ENCODE assay signal across 10 cellular contexts in the genomic region with DNA sequence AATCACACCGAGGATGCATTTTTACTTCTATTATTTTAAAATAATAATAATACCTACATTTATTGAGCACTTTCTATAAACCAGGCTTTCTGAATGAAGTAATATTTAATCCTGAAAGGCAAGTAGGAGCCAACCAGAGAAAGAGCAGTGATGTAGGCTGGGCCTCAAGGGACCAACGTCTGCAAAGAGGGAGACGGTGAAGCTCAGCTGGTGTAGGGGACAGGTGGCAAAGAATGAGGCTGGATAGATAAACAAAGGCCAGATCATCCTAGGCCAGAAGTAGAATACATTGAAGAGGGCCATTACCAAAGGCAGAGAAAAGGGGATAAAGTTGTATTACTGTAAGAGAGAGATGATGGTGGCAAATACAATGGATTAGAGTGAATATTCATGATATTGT. TPM values are rescaled to one million over a fixed set of nuclear protein-coding genes. Genes with fewer than 3 reads are reported as not detected.
DNase-seq lines count a peak whose midpoint lies in the region; ATAC-seq and TF ChIP-seq lines count a peak whose summit lies in the region.
"Had no signal": no experiment of that assay in that cellular context is flagged by ENCODE, and none has a peak within 500 bp of the region (broad histone marks: within the 10 kb centered on the region; RNA-seq: fewer than 3 reads in every experiment).

No MANE protein-coding gene starts in this region.

- TF ChIP-seq CTCF in left lung (IDR thresholded peaks at IDR 0.05) = no peak

- H3K36me3 ChIP-seq in left lung (no peaks in the 10 kb centered on the region), thymus (ENCODE audit: control insufficient read depth, insufficient read depth) (peaks cover 3% of the 10 kb centered on the region)

- H3K4me3 ChIP-seq in left lung (peak overlapping the region; percentile 71 to 75), thymus (ENCODE audit: low read length) (peak overlapping the region; percentile 98)

- no peak for ATAC-seq in activated T-cell treated with anti-CD3 and anti-CD28 coated beads, Interleukin-2, amount 50 U/mL, for 72 hours (replicated peaks in 1 of 2)
- ATAC-seq in activated CD8-positive, alpha-beta T cell treated with anti-CD3 and anti-CD28 coated beads, Interleukin-2, amount 10 ng/mL, durations not matched to agents 7 days and 5 days = no peak
- ATAC-seq in left lung (no peak), HG02610 (IDR thresholded peaks at IDR 0.05; ENCODE audit: unreplicated experiment) (no peak), GM21447 (IDR thresholded peaks at IDR 0.05; ENCODE audit: unreplicated experiment) (no peak)

- H3K4me1 Mint-ChIP-seq in activated T-cell treated with anti-CD3 and anti-CD28 coated beads, Interleukin-2, amount 50 U/mL, for 72 hours (ENCODE audit: low read depth) = peaks cover 40% of the 10 kb centered on the region
- peaks cover 36% of the 10 kb centered on the region for H3K4me1 Mint-ChIP-seq in activated CD8-positive, alpha-beta T cell treated with anti-CD3 and anti-CD28 coated beads, Interleukin-2, amount 10 ng/mL, durations not matched to agents 7 days and 5 days (ENCODE audit: low read depth)

- peak overlapping the region; percentile 97 for H3K27ac Mint-ChIP-seq in activated T-cell treated with anti-CD3 and anti-CD28 coated beads, Interleukin-2, amount 50 U/mL, for 72 hours
- peak overlapping the region; percentile 99 for H3K27ac Mint-ChIP-seq in activated CD8-positive, alpha-beta T cell treated with anti-CD3 and anti-CD28 coated beads, Interleukin-2, amount 10 ng/mL, durations not matched to agents 7 days and 5 days

- H3K27ac ChIP-seq in left lung (peak overlapping the region; percentile 99 to 100), thymus (ENCODE audit: low read depth) (no peak overlapping the region)

- H3K27me3 Mint-ChIP-seq in activated T-cell treated with anti-CD3 and anti-CD28 coated beads, Interleukin-2, amount 50 U/mL, for 72 hours (ENCODE audit: low read depth) = no peaks in the 10 kb centered on the region
- H3K27me3 Mint-ChIP-seq in activated CD8-positive, alpha-beta T cell treated with anti-CD3 and anti-CD28 coated beads, Interleukin-2, amount 10 ng/mL, durations not matched to agents 7 days and 5 days (ENCODE audit: low read depth) = peaks cover 5% of the 10 kb centered on the region

- H3K36me3 Mint-ChIP-seq in activated T-cell treated with anti-CD3 and anti-CD28 coated beads, Interleukin-2, amount 50 U/mL, for 72 hours (ENCODE audit: insufficient read depth in 2 of 2) = peaks cover 17 to 23% of the 10 kb centered on the region in 2 donors
- peaks cover 31% of the 10 kb centered on the region for H3K36me3 Mint-ChIP-seq in activated CD8-positive, alpha-beta T cell treated with anti-CD3 and anti-CD28 coated beads, Interleukin-2, amount 10 ng/mL, durations not matched to agents 7 days and 5 days (ENCODE audit: low read depth)

- POLR2A ChIA-PET in activated CD8-positive, alpha-beta T cell treated with anti-CD3 and anti-CD28 coated beads, Interleukin-2, amount 10 ng/mL, durations not matched to agents 7 days and 5 days (lab: Charles Lee) = interaction anchor here (0.7 to 2.9 kb wide), 2 partner anchors 37 to 133 kb away, joined by 3 to 50 read pairs; a partner anchor contains a TSS

- H3K9me3 Mint-ChIP-seq in activated T-cell treated with anti-CD3 and anti-CD28 coated beads, Interleukin-2, amount 50 U/mL, for 72 hours = no peaks in the 10 kb centered on the region
- H3K9me3 Mint-ChIP-seq in activated CD8-positive, alpha-beta T cell treated with anti-CD3 and anti-CD28 coated beads, Interleukin-2, amount 10 ng/mL, durations not matched to agents 7 days and 5 days (ENCODE audit: insufficient read depth) = peaks cover 10% of the 10 kb centered on the region

- intact Hi-C loops in left lung (cut with DNase I) = no loop called here

- H3K27me3 ChIP-seq in left lung (no peaks in the 10 kb centered on the region), thymus (ENCODE audit: control insufficient read depth, insufficient read depth) (no peaks in the 10 kb centered on the region)

- H3K4me1 ChIP-seq in left lung (peaks cover 0 to 54% of the 10 kb centered on the region in 2 donors), thymus (ENCODE audit: control insufficient read depth, insufficient read depth, low read length) (no peaks in the 10 kb centered on the region)

- H3K9me3 ChIP-seq in left lung (no peaks in the 10 kb centered on the region), thymus (ENCODE audit: control insufficient read depth) (peaks cover 3% of the 10 kb centered on the region)

- CTCF ChIA-PET in activated CD8-positive, alpha-beta T cell treated with anti-CD3 and anti-CD28 coated beads, Interleukin-2, amount 10 ng/mL, durations not matched to agents 7 days and 5 days (lab: Charles Lee) = no interaction called here

- WGBS in thymus = 96% methylated on average over 3 of the region's 3 CpGs

- peak overlapping the region; percentile 90 to 99 for H3K4me3 Mint-ChIP-seq in activated T-cell treated with anti-CD3 and anti-CD28 coated beads, Interleukin-2, amount 50 U/mL, for 72 hours
- peak overlapping the region; percentile 84 for H3K4me3 Mint-ChIP-seq in activated CD8-positive, alpha-beta T cell treated with anti-CD3 and anti-CD28 coated beads, Interleukin-2, amount 10 ng/mL, durations not matched to agents 7 days and 5 days

- no peak for DNase-seq in activated T-cell treated with anti-CD3 and anti-CD28 coated beads, Interleukin-2, amount 50 U/mL, for 72 hours
- DNase-seq in activated T-cell treated with anti-CD3 and anti-CD28 coated beads for 4 hours (no peak), left lung (no peak), GM19238 (ENCODE audit: insufficient read length, low spot score) (no peak)
- DNase-seq in activated CD8-positive, alpha-beta T cell treated with anti-CD3 and anti-CD28 coated beads, Interleukin-2, amount 10 ng/mL, durations not matched to agents 7 days and 5 days = no peak
- DNase-seq: DMS 273 treated with DMSO at 0.1 percent for 48 hours, T1000 had no signal

RNA-seq across cellular contexts. Expression of a gene that starts 0.8 kb away (rescaled TPM):
- 100 to 1,000 TPM in 1 of 2 donors, 10 to 100 TPM in 1; 88.7 to 101 TPM for total RNA-seq in activated T-cell treated with anti-CD3 and anti-CD28 coated beads, Interleukin-2, amount 50 U/mL, for 72 hours
- total RNA-seq in activated CD8-positive, alpha-beta T cell treated with anti-CD3 and anti-CD28 coated beads, Interleukin-2, amount 10 ng/mL, durations not matched to agents 7 days and 5 days = 10 to 100 TPM; 60.5 to 61.6 TPM
- total RNA-seq in left lung = 100 to 1,000 TPM; 150 to 152 TPM
- polyA plus RNA-seq in thymus = 144 TPM

RNA-seq across cellular contexts. Expression of a gene that starts 18.4 kb away (rescaled TPM):
- 1 to 10 TPM; 1.2 to 1.3 TPM for total RNA-seq in activated T-cell treated with anti-CD3 and anti-CD28 coated beads, Interleukin-2, amount 50 U/mL, for 72 hours
- total RNA-seq in activated CD8-positive, alpha-beta T cell treated with anti-CD3 and anti-CD28 coated beads, Interleukin-2, amount 10 ng/mL, durations not matched to agents 7 days and 5 days = under 1 TPM; 0.05 to 0.40 TPM
- total RNA-seq in left lung = 10 to 100 TPM; 18.5 to 71.7 TPM
- polyA plus RNA-seq in thymus = 5.9 TPM

RNA-seq across cellular contexts. Expression of a gene that starts 40.1 kb away (rescaled TPM):
- total RNA-seq in activated T-cell treated with anti-CD3 and anti-CD28 coated beads, Interleukin-2, amount 50 U/mL, for 72 hours = 10 to 100 TPM; 22.4 to 23.1 TPM
- 10 to 100 TPM; 35.9 to 39.1 TPM for total RNA-seq in activated CD8-positive, alpha-beta T cell treated with anti-CD3 and anti-CD28 coated beads, Interleukin-2, amount 10 ng/mL, durations not matched to agents 7 days and 5 days
- total RNA-seq in left lung = 10 to 100 TPM; 16.8 to 21.1 TPM
- polyA plus RNA-seq in thymus = 29.2 TPM

Comparison
In these comparisons a context has a peak if more than half of its experiments do, and no peak if none do; other contexts are left out.
1. RNA of a gene that starts 18.4 kb away (total RNA-seq): 18.5 to 71.7 TPM in left lung; 1.2 to 1.3 TPM in activated T-cell treated with anti-CD3 and anti-CD28 coated beads, Interleukin-2, amount 50 U/mL, for 72 hours and 0.05 to 0.40 TPM in activated CD8-positive, alpha-beta T cell treated with anti-CD3 and anti-CD28 coated beads, Interleukin-2, amount 10 ng/mL, durations not matched to agents 7 days and 5 days; every median in the first group is over 4 times any median in the second.